In the genomic region with DNA sequence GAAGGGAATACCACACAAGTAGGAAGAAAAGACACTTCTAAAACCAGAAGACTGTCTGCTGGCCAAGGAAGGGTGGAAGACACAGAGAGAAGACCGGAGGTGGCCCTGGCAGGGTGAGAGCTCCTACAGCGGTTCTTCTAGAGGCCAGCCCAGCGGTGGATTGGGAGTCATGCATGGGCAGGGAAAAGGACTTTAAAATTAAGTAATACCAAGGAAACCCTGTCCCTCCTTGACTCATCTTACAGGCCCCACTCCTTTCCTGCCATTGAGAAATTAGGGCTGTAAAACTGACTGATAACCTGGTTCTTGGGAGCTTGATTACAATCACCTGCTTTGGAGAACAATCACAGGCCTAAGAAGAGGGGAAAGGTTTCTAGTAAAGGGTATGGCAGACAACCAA, we compare ENCODE assay signal across 22 cellular contexts. TPM values are rescaled to one million over a fixed set of nuclear protein-coding genes. Genes with fewer than 3 reads are reported as not detected.
"Had no signal": no experiment of that assay in that cellular context is flagged by ENCODE, and none has a peak within 500 bp of the region (broad histone marks: within the 10 kb centered on the region; RNA-seq: fewer than 3 reads in every experiment).

No MANE protein-coding gene starts in this region.

- H3K27me3 ChIP-seq: brain microvascular endothelial cell, gastrocnemius medialis, SJSA1 had no signal

- DNase-seq: activated CD4-positive, alpha-beta T cell treated with anti-CD3 and anti-CD28 coated beads for 36 hours; activated CD4-positive, alpha-beta T cell treated with anti-CD3 and anti-CD28 coated beads, Interleukin-2, amount 50 U/mL, for 48 hours; activated naive CD4-positive, alpha-beta T cell treated with anti-CD3 and anti-CD28 coated beads, Interleukin-2, amount 10 ng/mL, durations not matched to agents 7 days and 5 days; activated T-cell treated with anti-CD3 and anti-CD28 coated beads, Interleukin-2, amount 50 U/mL, for 1 hour; aorta; brain microvascular endothelial cell; central memory CD4-positive, alpha-beta T cell; cortex of kidney; gastrocnemius medialis; immature natural killer cell; mesendoderm; nucleus accumbens; stimulated activated CD4-positive, alpha-beta T cell treated with anti-CD3 and anti-CD28 coated beads, Interleukin-2, amount 100 ng/mL, for 24 hours; T-helper 2 cell; WERI-Rb-1 had no signal

- H3K27me3 Mint-ChIP-seq: stimulated activated naive CD8-positive, alpha-beta T cell treated with anti-CD3 and anti-CD28 coated beads, Interleukin-15, Interleukin-2, amounts not matched to agents 100 ng/mL and 50 ng/mL, for 24 hours had no signal

- H3K4me1 Mint-ChIP-seq: activated CD4-positive, alpha-beta T cell treated with anti-CD3 and anti-CD28 coated beads for 36 hours; immature natural killer cell had no signal

- H3K36me3 ChIP-seq: brain microvascular endothelial cell, gastrocnemius medialis, SJSA1, WERI-Rb-1 had no signal

- H3K4me1 ChIP-seq: gastrocnemius medialis had no signal

- H3K4me3 ChIP-seq: gastrocnemius medialis, SJSA1 had no signal

- H3K27ac Mint-ChIP-seq: activated CD4-positive, alpha-beta T cell treated with anti-CD3 and anti-CD28 coated beads for 36 hours; activated naive CD4-positive, alpha-beta T cell treated with anti-CD3 and anti-CD28 coated beads, Interleukin-2, amount 10 ng/mL, durations not matched to agents 7 days and 5 days; activated T-helper 2 cell treated with anti-CD3 and anti-CD28 coated beads, Interferon-gamma antibody, Interleukin-2, Interleukin-4, amounts not matched to agents 10 μg/mL and 5 μg/mL and 100 μg/mL, durations not matched to agents 14 hours and 24 hours and 36 hours; immature natural killer cell; nephron; stimulated activated naive CD8-positive, alpha-beta T cell treated with anti-CD3 and anti-CD28 coated beads, Interleukin-15, Interleukin-2, amounts not matched to agents 100 ng/mL and 50 ng/mL, for 24 hours had no signal

- H3K27ac ChIP-seq: brain microvascular endothelial cell, gastrocnemius medialis, SJSA1, WERI-Rb-1 had no signal

- H3K36me3 Mint-ChIP-seq: activated naive CD4-positive, alpha-beta T cell treated with anti-CD3 and anti-CD28 coated beads, Interleukin-2, amount 10 ng/mL, durations not matched to agents 7 days and 5 days had no signal

- H3K4me3 Mint-ChIP-seq: activated CD4-positive, alpha-beta T cell treated with anti-CD3 and anti-CD28 coated beads for 36 hours; activated naive CD4-positive, alpha-beta T cell treated with anti-CD3 and anti-CD28 coated beads, Interleukin-2, amount 10 ng/mL, durations not matched to agents 7 days and 5 days; immature natural killer cell; nephron; stimulated activated naive CD8-positive, alpha-beta T cell treated with anti-CD3 and anti-CD28 coated beads, Interleukin-15, Interleukin-2, amounts not matched to agents 100 ng/mL and 50 ng/mL, for 24 hours had no signal

- H3K9me3 ChIP-seq: gastrocnemius medialis had no signal

- ATAC-seq: activated CD4-positive, alpha-beta T cell treated with anti-CD3 and anti-CD28 coated beads for 36 hours; esophagus mucosa; gastrocnemius medialis had no signal

RNA-seq across cellular contexts. Expression of a gene that starts 16.1 kb away (rescaled TPM):
- total RNA-seq: activated CD4-positive, alpha-beta T cell treated with anti-CD3 and anti-CD28 coated beads for 36 hours; activated T-helper 2 cell treated with anti-CD3 and anti-CD28 coated beads, Interferon-gamma antibody, Interleukin-2, Interleukin-4, amounts not matched to agents 10 μg/mL and 5 μg/mL and 100 μg/mL, durations not matched to agents 14 hours and 24 hours and 36 hours; aorta; gastrocnemius medialis; renal cortical epithelial cell; SJSA1; urinary bladder had no signal
- polyA plus RNA-seq: immature natural killer cell, urinary bladder had no signal

RNA-seq across cellular contexts. Expression of a gene that starts 41.5 kb away (rescaled TPM):
- total RNA-seq: activated CD4-positive, alpha-beta T cell treated with anti-CD3 and anti-CD28 coated beads for 36 hours; activated T-helper 2 cell treated with anti-CD3 and anti-CD28 coated beads, Interferon-gamma antibody, Interleukin-2, Interleukin-4, amounts not matched to agents 10 μg/mL and 5 μg/mL and 100 μg/mL, durations not matched to agents 14 hours and 24 hours and 36 hours; aorta; gastrocnemius medialis; renal cortical epithelial cell; SJSA1; urinary bladder had no signal
- polyA plus RNA-seq: aorta, immature natural killer cell, urinary bladder had no signal
